In genomic region chr20:52852695-52853094, GRCh38 we compare ENCODE assay signal across 26 cellular contexts.
"Had no signal": no experiment of that assay in that cellular context is flagged by ENCODE, and none has a peak within 500 bp of the region (broad histone marks: within the 10 kb centered on the region; RNA-seq: fewer than 3 reads in every experiment).

No MANE protein-coding gene starts in this region.

- ATAC-seq: activated CD8-positive, alpha-beta T cell treated with anti-CD3 and anti-CD28 coated beads for 36 hours; foreskin keratinocyte; left colon had no signal

- H3K4me1 Mint-ChIP-seq: activated B cell treated with CpG ODN at 0.5 μM for 24 hours; activated CD4-positive, alpha-beta T cell treated with anti-CD3 and anti-CD28 coated beads, Interleukin-2, amount 10 ng/mL, durations not matched to agents 24 days and 14 days; activated naive CD8-positive, alpha-beta T cell treated with anti-CD3 and anti-CD28 coated beads, Interleukin-2, amount 10 ng/mL, durations not matched to agents 7 days and 5 days had no signal

- FAIRE-seq: colon, TTC549 had no signal

- H3K9me3 ChIP-seq: prostate gland, right atrium auricular region, suprapubic skin had no signal

- H3K27me3 Mint-ChIP-seq: activated CD4-positive, alpha-beta T cell treated with anti-CD3 and anti-CD28 coated beads, Interleukin-2, amount 10 ng/mL, durations not matched to agents 24 days and 14 days; stimulated activated naive CD8-positive, alpha-beta T cell treated with anti-CD3 and anti-CD28 coated beads, Interleukin-15, Interleukin-2, amounts not matched to agents 100 ng/mL and 50 ng/mL, for 24 hours had no signal

- H3K4me3 ChIP-seq: dorsolateral prefrontal cortex, prostate gland, right atrium auricular region, skin epidermis, suprapubic skin had no signal

- H3K36me3 ChIP-seq: brain microvascular endothelial cell, prostate gland, right atrium auricular region, suprapubic skin had no signal

- H3K4me1 ChIP-seq: foreskin keratinocyte, prostate gland, right atrium auricular region, suprapubic skin had no signal

- H3K27me3 ChIP-seq: brain microvascular endothelial cell, foreskin keratinocyte, right atrium auricular region, suprapubic skin had no signal

- H3K27ac Mint-ChIP-seq: activated B cell treated with CpG ODN at 0.5 μM for 24 hours; activated CD4-positive, alpha-beta T cell treated with anti-CD3 and anti-CD28 coated beads, Interleukin-2, amount 10 ng/mL, durations not matched to agents 24 days and 14 days; activated CD8-positive, alpha-beta T cell treated with anti-CD3 and anti-CD28 coated beads for 36 hours; activated naive CD8-positive, alpha-beta T cell treated with anti-CD3 and anti-CD28 coated beads, Interleukin-2, amount 10 ng/mL, durations not matched to agents 7 days and 5 days; activated T-cell treated with anti-CD3 and anti-CD28 coated beads, Interleukin-2, amount 50 U/mL, for 24 hours; activated T-helper 2 cell treated with anti-CD3 and anti-CD28 coated beads, Interferon-gamma antibody, Interleukin-2, Interleukin-4, amounts not matched to agents 10 μg/mL and 5 μg/mL and 100 μg/mL, durations not matched to agents 14 hours and 24 hours and 36 hours; mesothelial cell of epicardium; stimulated activated naive CD8-positive, alpha-beta T cell treated with anti-CD3 and anti-CD28 coated beads, Interleukin-15, Interleukin-2, amounts not matched to agents 100 ng/mL and 50 ng/mL, for 24 hours; T-helper 2 cell treated with Interferon-gamma antibody and Interleukin-4, amounts not matched to agents 5 μg/mL and 100 μg/mL, for 36 hours had no signal

- DNase-seq: activated B cell treated with CpG ODN at 0.5 μM for 24 hours; activated CD4-positive, alpha-beta T cell treated with anti-CD3 and anti-CD28 coated beads, Interleukin-2, amount 10 ng/mL, durations not matched to agents 24 days and 14 days; activated CD8-positive, alpha-beta T cell treated with anti-CD3 and anti-CD28 coated beads for 36 hours; activated naive CD4-positive, alpha-beta T cell treated with Interleukin-2 at 50 U/mL for 16 hours; activated naive CD8-positive, alpha-beta T cell treated with anti-CD3 and anti-CD28 coated beads, Interleukin-2, amount 10 ng/mL, durations not matched to agents 7 days and 5 days; activated T-cell treated with anti-CD3 and anti-CD28 coated beads, Interleukin-2, amount 50 U/mL, for 24 hours; brain microvascular endothelial cell; central memory CD4-positive, alpha-beta T cell; dorsolateral prefrontal cortex; foreskin keratinocyte; hypothalamus; islet precursor cell; left colon; stimulated activated CD4-positive, alpha-beta T cell treated with anti-CD3 and anti-CD28 coated beads, Interleukin-15, amount 100 ng/mL, for 24 hours; stimulated activated CD4-positive, alpha-beta T cell treated with anti-CD3 and anti-CD28 coated beads, Interleukin-2, amount 100 ng/mL, for 48 hours; trophoblast cell had no signal

- H3K36me3 Mint-ChIP-seq: activated naive CD8-positive, alpha-beta T cell treated with anti-CD3 and anti-CD28 coated beads, Interleukin-2, amount 10 ng/mL, durations not matched to agents 7 days and 5 days had no signal

- H3K4me3 Mint-ChIP-seq: activated B cell treated with CpG ODN at 0.5 μM for 24 hours; activated CD4-positive, alpha-beta T cell treated with anti-CD3 and anti-CD28 coated beads, Interleukin-2, amount 10 ng/mL, durations not matched to agents 24 days and 14 days; activated CD8-positive, alpha-beta T cell treated with anti-CD3 and anti-CD28 coated beads for 36 hours; activated naive CD8-positive, alpha-beta T cell treated with anti-CD3 and anti-CD28 coated beads, Interleukin-2, amount 10 ng/mL, durations not matched to agents 7 days and 5 days; activated T-cell treated with anti-CD3 and anti-CD28 coated beads, Interleukin-2, amount 50 U/mL, for 24 hours; mesothelial cell of epicardium; stimulated activated naive CD8-positive, alpha-beta T cell treated with anti-CD3 and anti-CD28 coated beads, Interleukin-15, Interleukin-2, amounts not matched to agents 100 ng/mL and 50 ng/mL, for 24 hours; T-helper 2 cell treated with Interferon-gamma antibody and Interleukin-4, amounts not matched to agents 5 μg/mL and 100 μg/mL, for 36 hours had no signal

- H3K9me3 Mint-ChIP-seq: activated CD4-positive, alpha-beta T cell treated with anti-CD3 and anti-CD28 coated beads, Interleukin-2, amount 10 ng/mL, durations not matched to agents 24 days and 14 days; activated T-cell treated with anti-CD3 and anti-CD28 coated beads, Interleukin-2, amount 50 U/mL, for 24 hours; activated T-helper 2 cell treated with anti-CD3 and anti-CD28 coated beads, Interferon-gamma antibody, Interleukin-2, Interleukin-4, amounts not matched to agents 10 μg/mL and 5 μg/mL and 100 μg/mL, durations not matched to agents 14 hours and 24 hours and 36 hours; T-helper 2 cell treated with Interferon-gamma antibody and Interleukin-4, amounts not matched to agents 5 μg/mL and 100 μg/mL, for 36 hours had no signal

- H3K27ac ChIP-seq: brain microvascular endothelial cell, dorsolateral prefrontal cortex, foreskin keratinocyte, prostate gland, right atrium auricular region, skin epidermis, suprapubic skin had no signal
